2 cellular contexts compared by ENCODE assay signal in genomic region chr6:38651121-38651784, GRCh38.
TF ChIP-seq lines count a peak whose summit lies in the region.

No MANE protein-coding gene starts in this region.

TF ChIP-seq in HepG2, 621 proteins besides CTCF, POLR2A, EP300 and RAD21:
- TF ChIP-seq RFXANK (CRISPR knock-in tag; IDR thresholded peaks at IDR 0.05): no peak
- TF ChIP-seq ZNF12 (CRISPR knock-in tag; IDR thresholded peaks at IDR 0.05): peak; percentile 96

TF ChIP-seq in K562, 482 proteins besides CTCF, POLR2A, EP300 and RAD21:
- TF ChIP-seq ZNF12 (CRISPR knock-in tag; IDR thresholded peaks at IDR 0.05): peak; percentile 95
- TF ChIP-seq FOXJ3 (CRISPR knock-in tag; IDR thresholded peaks at IDR 0.05): no peak
- no peak for TF ChIP-seq ZNF174 (CRISPR knock-in tag; IDR thresholded peaks at IDR 0.05)
- no peak for TF ChIP-seq USF1 (CRISPR knock-in tag; IDR thresholded peaks at IDR 0.05)
- TF ChIP-seq ATF1 (CRISPR knock-in tag; IDR thresholded peaks at IDR 0.05): no peak
- TF ChIP-seq ATF1 (tag; IDR thresholded peaks at IDR 0.05): no peak
- no peak for TF ChIP-seq NCOA1 (IDR thresholded peaks at IDR 0.05; ENCODE audit: low read depth)
